ENCODE assay signal across 1 cellular context in the genomic region with DNA sequence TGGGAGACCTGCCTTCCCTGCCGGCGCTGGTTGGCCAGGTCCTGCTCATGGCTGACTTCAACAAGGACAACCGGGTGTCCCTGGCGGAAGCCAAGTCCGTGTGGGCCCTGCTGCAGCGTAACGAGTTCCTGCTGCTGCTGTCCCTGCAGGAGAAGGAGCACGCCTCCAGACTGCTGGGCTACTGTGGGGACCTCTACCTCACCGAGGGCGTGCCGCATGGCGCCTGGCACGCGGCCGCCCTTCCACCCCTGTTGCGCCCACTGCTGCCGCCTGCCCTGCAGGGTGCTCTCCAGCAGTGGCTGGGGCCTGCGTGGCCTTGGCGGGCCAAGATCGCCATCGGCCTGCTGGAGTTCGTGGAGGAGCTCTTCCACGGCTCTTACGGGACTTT.
TF ChIP-seq lines count a peak whose summit lies in the region.

No MANE protein-coding gene starts in this region.

TF ChIP-seq in H1, 55 proteins besides CTCF, POLR2A, EP300 and RAD21:
- no peak for TF ChIP-seq RXRA (IDR thresholded peaks at IDR 0.05; ENCODE audit: insufficient read depth, low read depth, low read length)
- TF ChIP-seq TAF7 (optimal IDR thresholded peaks at IDR 0.05; ENCODE audit: borderline replicate concordance, low read depth, low read length) = peak; percentile 37
- no peak for TF ChIP-seq CBX8 (IDR thresholded peaks at IDR 0.05; ENCODE audit: borderline replicate concordance, low read depth, low read length)
- no peak for TF ChIP-seq FOSL1 (IDR thresholded peaks at IDR 0.05; ENCODE audit: insufficient read depth, low read depth, low read length)
TF ChIP-seq in H1: peak in this region for 1.
